Comparison of ENCODE assay signal across 1 cellular context in genomic region chr19:3778899-3779723, GRCh38.
TF ChIP-seq lines count a peak whose summit lies in the region.

No MANE protein-coding gene starts in this region.

TF ChIP-seq in HepG2, 621 proteins besides CTCF, POLR2A, EP300 and RAD21:
- TF ChIP-seq ZNF691 (CRISPR knock-in tag; IDR thresholded peaks at IDR 0.05; ENCODE audit: borderline replicate concordance, low read depth) (no peak), ZNF704 (CRISPR knock-in tag; IDR thresholded peaks at IDR 0.05; ENCODE audit: borderline replicate concordance) (no peak), ZNF280B (CRISPR knock-in tag; IDR thresholded peaks at IDR 0.05; ENCODE audit: borderline replicate concordance) (no peak), NFYB (CRISPR knock-in tag; IDR thresholded peaks at IDR 0.05) (no peak), ZNF687 (CRISPR knock-in tag; IDR thresholded peaks at IDR 0.05) (peak; percentile 48; the same call in 1 of the 2 replicates), GLI4 (CRISPR knock-in tag; IDR thresholded peaks at IDR 0.05; ENCODE audit: borderline replicate concordance) (no peak), ZNF224 (CRISPR knock-in tag; IDR thresholded peaks at IDR 0.05) (no peak), ZNF558 (CRISPR knock-in tag; IDR thresholded peaks at IDR 0.05; ENCODE audit: borderline replicate concordance) (no peak), RXRB (CRISPR knock-in tag; IDR thresholded peaks at IDR 0.05; ENCODE audit: borderline replicate concordance) (no peak)
